Comparison of ENCODE assay signal across 1 cellular context in the genomic region with DNA sequence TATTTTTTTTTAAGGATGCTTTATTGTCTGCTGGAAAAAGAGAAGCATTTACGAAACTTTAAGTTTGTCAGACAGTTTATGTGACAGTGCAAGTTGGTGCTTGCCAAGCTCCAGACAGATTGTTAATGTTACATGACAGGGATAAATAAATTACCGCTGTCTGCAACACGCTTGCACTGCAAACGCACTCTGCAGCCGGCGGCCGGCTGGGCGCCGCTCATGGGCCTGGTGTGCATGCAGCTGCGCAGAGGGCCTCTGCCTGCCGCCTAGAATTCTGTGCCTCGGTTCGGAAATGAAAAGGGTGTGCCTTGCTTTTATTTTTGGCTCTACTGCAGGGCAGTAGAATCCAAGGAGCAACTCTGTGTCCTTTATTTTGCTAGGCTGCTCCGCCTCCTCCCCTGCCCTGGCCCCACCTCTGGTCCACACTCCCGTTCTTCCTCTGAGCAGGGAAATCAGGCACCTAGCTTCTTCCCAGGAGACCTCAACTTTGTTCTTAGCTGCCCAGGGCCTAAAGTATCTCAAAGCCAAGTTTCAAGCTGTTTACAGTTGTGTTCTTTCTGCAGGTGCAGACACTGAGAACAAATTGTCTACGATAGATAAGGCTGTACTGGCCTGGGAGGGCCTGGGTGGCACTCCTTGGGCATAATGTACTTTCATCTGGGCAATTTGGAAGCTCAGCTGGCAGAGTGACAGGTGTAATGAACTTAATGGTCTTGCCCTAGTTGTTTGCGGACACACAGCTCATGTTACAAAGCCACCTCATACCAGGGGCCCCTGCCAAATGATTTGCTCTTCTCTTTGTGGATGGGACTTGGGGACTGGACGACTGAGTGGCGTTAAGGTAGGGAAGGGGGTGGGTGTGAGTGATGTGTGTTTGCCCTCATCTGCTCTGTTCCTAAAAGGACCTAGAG.
A peak's percentile ranks its signal among the peaks of the same experiment; 100 is the strongest.
TF ChIP-seq lines count a peak whose summit lies in the region.

No MANE protein-coding gene starts in this region.

TF ChIP-seq in HEK293, 187 proteins besides CTCF, POLR2A, EP300 and RAD21 (continued from another document):
- TF ChIP-seq, protein P1, sequence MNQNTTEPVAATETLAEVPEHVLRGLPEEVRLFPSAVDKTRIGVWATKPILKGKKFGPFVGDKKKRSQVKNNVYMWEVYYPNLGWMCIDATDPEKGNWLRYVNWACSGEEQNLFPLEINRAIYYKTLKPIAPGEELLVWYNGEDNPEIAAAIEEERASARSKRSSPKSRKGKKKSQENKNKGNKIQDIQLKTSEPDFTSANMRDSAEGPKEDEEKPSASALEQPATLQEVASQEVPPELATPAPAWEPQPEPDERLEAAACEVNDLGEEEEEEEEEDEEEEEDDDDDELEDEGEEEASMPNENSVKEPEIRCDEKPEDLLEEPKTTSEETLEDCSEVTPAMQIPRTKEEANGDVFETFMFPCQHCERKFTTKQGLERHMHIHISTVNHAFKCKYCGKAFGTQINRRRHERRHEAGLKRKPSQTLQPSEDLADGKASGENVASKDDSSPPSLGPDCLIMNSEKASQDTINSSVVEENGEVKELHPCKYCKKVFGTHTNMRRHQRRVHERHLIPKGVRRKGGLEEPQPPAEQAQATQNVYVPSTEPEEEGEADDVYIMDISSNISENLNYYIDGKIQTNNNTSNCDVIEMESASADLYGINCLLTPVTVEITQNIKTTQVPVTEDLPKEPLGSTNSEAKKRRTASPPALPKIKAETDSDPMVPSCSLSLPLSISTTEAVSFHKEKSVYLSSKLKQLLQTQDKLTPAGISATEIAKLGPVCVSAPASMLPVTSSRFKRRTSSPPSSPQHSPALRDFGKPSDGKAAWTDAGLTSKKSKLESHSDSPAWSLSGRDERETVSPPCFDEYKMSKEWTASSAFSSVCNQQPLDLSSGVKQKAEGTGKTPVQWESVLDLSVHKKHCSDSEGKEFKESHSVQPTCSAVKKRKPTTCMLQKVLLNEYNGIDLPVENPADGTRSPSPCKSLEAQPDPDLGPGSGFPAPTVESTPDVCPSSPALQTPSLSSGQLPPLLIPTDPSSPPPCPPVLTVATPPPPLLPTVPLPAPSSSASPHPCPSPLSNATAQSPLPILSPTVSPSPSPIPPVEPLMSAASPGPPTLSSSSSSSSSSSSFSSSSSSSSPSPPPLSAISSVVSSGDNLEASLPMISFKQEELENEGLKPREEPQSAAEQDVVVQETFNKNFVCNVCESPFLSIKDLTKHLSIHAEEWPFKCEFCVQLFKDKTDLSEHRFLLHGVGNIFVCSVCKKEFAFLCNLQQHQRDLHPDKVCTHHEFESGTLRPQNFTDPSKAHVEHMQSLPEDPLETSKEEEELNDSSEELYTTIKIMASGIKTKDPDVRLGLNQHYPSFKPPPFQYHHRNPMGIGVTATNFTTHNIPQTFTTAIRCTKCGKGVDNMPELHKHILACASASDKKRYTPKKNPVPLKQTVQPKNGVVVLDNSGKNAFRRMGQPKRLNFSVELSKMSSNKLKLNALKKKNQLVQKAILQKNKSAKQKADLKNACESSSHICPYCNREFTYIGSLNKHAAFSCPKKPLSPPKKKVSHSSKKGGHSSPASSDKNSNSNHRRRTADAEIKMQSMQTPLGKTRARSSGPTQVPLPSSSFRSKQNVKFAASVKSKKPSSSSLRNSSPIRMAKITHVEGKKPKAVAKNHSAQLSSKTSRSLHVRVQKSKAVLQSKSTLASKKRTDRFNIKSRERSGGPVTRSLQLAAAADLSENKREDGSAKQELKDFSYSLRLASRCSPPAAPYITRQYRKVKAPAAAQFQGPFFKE (tag by site-specific recombination; IDR thresholded peaks at IDR 0.05; ENCODE audit: borderline replicate concordance): no peak
- TF ChIP-seq, protein P2, sequence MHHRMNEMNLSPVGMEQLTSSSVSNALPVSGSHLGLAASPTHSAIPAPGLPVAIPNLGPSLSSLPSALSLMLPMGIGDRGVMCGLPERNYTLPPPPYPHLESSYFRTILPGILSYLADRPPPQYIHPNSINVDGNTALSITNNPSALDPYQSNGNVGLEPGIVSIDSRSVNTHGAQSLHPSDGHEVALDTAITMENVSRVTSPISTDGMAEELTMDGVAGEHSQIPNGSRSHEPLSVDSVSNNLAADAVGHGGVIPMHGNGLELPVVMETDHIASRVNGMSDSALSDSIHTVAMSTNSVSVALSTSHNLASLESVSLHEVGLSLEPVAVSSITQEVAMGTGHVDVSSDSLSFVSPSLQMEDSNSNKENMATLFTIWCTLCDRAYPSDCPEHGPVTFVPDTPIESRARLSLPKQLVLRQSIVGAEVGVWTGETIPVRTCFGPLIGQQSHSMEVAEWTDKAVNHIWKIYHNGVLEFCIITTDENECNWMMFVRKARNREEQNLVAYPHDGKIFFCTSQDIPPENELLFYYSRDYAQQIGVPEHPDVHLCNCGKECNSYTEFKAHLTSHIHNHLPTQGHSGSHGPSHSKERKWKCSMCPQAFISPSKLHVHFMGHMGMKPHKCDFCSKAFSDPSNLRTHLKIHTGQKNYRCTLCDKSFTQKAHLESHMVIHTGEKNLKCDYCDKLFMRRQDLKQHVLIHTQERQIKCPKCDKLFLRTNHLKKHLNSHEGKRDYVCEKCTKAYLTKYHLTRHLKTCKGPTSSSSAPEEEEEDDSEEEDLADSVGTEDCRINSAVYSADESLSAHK (tag by site-specific recombination; IDR thresholded peaks at IDR 0.05): no peak
- no peak for TF ChIP-seq ZNF521 (tag by site-specific recombination; IDR thresholded peaks at IDR 0.05)
- TF ChIP-seq, protein P3, sequence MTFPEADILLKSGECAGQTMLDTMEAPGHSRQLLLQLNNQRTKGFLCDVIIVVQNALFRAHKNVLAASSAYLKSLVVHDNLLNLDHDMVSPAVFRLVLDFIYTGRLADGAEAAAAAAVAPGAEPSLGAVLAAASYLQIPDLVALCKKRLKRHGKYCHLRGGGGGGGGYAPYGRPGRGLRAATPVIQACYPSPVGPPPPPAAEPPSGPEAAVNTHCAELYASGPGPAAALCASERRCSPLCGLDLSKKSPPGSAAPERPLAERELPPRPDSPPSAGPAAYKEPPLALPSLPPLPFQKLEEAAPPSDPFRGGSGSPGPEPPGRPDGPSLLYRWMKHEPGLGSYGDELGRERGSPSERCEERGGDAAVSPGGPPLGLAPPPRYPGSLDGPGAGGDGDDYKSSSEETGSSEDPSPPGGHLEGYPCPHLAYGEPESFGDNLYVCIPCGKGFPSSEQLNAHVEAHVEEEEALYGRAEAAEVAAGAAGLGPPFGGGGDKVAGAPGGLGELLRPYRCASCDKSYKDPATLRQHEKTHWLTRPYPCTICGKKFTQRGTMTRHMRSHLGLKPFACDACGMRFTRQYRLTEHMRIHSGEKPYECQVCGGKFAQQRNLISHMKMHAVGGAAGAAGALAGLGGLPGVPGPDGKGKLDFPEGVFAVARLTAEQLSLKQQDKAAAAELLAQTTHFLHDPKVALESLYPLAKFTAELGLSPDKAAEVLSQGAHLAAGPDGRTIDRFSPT (tag by site-specific recombination; IDR thresholded peaks at IDR 0.05): no peak
- no peak for TF ChIP-seq ZNF155 (tag by site-specific recombination; IDR thresholded peaks at IDR 0.05)
- no peak for TF ChIP-seq ZNF132 (tag by site-specific recombination; IDR thresholded peaks at IDR 0.05; ENCODE audit: borderline replicate concordance)
- TF ChIP-seq SP7 (tag by site-specific recombination; IDR thresholded peaks at IDR 0.05): peak; percentile 25; the same call in 1 of the 2 replicates
- TF ChIP-seq, protein P4, sequence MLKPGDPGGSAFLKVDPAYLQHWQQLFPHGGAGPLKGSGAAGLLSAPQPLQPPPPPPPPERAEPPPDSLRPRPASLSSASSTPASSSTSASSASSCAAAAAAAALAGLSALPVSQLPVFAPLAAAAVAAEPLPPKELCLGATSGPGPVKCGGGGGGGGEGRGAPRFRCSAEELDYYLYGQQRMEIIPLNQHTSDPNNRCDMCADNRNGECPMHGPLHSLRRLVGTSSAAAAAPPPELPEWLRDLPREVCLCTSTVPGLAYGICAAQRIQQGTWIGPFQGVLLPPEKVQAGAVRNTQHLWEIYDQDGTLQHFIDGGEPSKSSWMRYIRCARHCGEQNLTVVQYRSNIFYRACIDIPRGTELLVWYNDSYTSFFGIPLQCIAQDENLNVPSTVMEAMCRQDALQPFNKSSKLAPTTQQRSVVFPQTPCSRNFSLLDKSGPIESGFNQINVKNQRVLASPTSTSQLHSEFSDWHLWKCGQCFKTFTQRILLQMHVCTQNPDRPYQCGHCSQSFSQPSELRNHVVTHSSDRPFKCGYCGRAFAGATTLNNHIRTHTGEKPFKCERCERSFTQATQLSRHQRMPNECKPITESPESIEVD (tag by site-specific recombination; IDR thresholded peaks at IDR 0.05): peak; percentile 7; the same call in 1 of the 2 replicates
- TF ChIP-seq ZNF837 (tag by site-specific recombination; IDR thresholded peaks at IDR 0.05): no peak
- TF ChIP-seq, protein P5, sequence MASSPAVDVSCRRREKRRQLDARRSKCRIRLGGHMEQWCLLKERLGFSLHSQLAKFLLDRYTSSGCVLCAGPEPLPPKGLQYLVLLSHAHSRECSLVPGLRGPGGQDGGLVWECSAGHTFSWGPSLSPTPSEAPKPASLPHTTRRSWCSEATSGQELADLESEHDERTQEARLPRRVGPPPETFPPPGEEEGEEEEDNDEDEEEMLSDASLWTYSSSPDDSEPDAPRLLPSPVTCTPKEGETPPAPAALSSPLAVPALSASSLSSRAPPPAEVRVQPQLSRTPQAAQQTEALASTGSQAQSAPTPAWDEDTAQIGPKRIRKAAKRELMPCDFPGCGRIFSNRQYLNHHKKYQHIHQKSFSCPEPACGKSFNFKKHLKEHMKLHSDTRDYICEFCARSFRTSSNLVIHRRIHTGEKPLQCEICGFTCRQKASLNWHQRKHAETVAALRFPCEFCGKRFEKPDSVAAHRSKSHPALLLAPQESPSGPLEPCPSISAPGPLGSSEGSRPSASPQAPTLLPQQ (tag by site-specific recombination; IDR thresholded peaks at IDR 0.05): peak; percentile 62
- no peak for TF ChIP-seq ZEB2 (tag by site-specific recombination; IDR thresholded peaks at IDR 0.05)
- TF ChIP-seq ZNF830 (tag by site-specific recombination; IDR thresholded peaks at IDR 0.05; ENCODE audit: low read depth): no peak
- TF ChIP-seq, protein P6, sequence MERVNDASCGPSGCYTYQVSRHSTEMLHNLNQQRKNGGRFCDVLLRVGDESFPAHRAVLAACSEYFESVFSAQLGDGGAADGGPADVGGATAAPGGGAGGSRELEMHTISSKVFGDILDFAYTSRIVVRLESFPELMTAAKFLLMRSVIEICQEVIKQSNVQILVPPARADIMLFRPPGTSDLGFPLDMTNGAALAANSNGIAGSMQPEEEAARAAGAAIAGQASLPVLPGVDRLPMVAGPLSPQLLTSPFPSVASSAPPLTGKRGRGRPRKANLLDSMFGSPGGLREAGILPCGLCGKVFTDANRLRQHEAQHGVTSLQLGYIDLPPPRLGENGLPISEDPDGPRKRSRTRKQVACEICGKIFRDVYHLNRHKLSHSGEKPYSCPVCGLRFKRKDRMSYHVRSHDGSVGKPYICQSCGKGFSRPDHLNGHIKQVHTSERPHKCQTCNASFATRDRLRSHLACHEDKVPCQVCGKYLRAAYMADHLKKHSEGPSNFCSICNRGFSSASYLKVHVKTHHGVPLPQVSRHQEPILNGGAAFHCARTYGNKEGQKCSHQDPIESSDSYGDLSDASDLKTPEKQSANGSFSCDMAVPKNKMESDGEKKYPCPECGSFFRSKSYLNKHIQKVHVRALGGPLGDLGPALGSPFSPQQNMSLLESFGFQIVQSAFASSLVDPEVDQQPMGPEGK (tag by site-specific recombination; IDR thresholded peaks at IDR 0.05): 0 out of 2 replicates have a peak, but pooled peaks have one; percentile 18
- peak; percentile 21; the same call in 1 of the 2 replicates for TF ChIP-seq ZNF561 (tag by site-specific recombination; IDR thresholded peaks at IDR 0.05; ENCODE audit: borderline replicate concordance)
- no peak; the same call in 1 of the 2 replicates for TF ChIP-seq ZNF558 (tag by site-specific recombination; IDR thresholded peaks at IDR 0.05)
- TF ChIP-seq, protein P7, sequence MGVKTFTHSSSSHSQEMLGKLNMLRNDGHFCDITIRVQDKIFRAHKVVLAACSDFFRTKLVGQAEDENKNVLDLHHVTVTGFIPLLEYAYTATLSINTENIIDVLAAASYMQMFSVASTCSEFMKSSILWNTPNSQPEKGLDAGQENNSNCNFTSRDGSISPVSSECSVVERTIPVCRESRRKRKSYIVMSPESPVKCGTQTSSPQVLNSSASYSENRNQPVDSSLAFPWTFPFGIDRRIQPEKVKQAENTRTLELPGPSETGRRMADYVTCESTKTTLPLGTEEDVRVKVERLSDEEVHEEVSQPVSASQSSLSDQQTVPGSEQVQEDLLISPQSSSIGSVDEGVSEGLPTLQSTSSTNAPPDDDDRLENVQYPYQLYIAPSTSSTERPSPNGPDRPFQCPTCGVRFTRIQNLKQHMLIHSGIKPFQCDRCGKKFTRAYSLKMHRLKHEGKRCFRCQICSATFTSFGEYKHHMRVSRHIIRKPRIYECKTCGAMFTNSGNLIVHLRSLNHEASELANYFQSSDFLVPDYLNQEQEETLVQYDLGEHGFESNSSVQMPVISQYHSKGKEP (tag by site-specific recombination; IDR thresholded peaks at IDR 0.05): peak; percentile 98
- TF ChIP-seq ZNF202 (tag by site-specific recombination; IDR thresholded peaks at IDR 0.05; ENCODE audit: borderline replicate concordance): no peak
- TF ChIP-seq KLF1 (tag by site-specific recombination; IDR thresholded peaks at IDR 0.05): peak; percentile 31; the same call in 1 of the 2 replicates
- TF ChIP-seq, protein P8, sequence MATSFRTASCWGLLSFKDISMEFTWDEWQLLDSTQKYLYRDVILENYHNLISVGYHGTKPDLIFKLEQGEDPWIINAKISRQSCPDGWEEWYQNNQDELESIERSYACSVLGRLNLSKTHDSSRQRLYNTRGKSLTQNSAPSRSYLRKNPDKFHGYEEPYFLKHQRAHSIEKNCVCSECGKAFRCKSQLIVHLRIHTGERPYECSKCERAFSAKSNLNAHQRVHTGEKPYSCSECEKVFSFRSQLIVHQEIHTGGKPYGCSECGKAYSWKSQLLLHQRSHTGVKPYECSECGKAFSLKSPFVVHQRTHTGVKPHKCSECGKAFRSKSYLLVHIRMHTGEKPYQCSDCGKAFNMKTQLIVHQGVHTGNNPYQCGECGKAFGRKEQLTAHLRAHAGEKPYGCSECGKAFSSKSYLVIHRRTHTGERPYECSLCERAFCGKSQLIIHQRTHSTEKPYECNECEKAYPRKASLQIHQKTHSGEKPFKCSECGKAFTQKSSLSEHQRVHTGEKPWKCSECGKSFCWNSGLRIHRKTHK (tag by site-specific recombination; IDR thresholded peaks at IDR 0.05): no peak
- TF ChIP-seq ZNF701 (tag by site-specific recombination; IDR thresholded peaks at IDR 0.05): no peak
- TF ChIP-seq WT1 (tag by site-specific recombination; IDR thresholded peaks at IDR 0.05): no peak
- no peak for TF ChIP-seq ZNF626 (tag by site-specific recombination; IDR thresholded peaks at IDR 0.05)
- TF ChIP-seq ZNF350 (tag by site-specific recombination; IDR thresholded peaks at IDR 0.05): no peak
- no peak for TF ChIP-seq ZNF76 (tag by site-specific recombination; IDR thresholded peaks at IDR 0.05; ENCODE audit: borderline replicate concordance, low read depth)
- 0 out of 2 replicates have a peak, but pooled peaks have one; percentile 32 for TF ChIP-seq ZSCAN16 (tag by site-specific recombination; IDR thresholded peaks at IDR 0.05)
- peak; percentile 41; the same call in 1 of the 2 replicates for TF ChIP-seq ZNF366 (tag by site-specific recombination; conservative IDR thresholded peaks at IDR 0.05)
- TF ChIP-seq, protein P9, sequence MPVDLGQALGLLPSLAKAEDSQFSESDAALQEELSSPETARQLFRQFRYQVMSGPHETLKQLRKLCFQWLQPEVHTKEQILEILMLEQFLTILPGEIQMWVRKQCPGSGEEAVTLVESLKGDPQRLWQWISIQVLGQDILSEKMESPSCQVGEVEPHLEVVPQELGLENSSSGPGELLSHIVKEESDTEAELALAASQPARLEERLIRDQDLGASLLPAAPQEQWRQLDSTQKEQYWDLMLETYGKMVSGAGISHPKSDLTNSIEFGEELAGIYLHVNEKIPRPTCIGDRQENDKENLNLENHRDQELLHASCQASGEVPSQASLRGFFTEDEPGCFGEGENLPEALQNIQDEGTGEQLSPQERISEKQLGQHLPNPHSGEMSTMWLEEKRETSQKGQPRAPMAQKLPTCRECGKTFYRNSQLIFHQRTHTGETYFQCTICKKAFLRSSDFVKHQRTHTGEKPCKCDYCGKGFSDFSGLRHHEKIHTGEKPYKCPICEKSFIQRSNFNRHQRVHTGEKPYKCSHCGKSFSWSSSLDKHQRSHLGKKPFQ (tag by site-specific recombination; IDR thresholded peaks at IDR 0.05): no peak
